Comparison of ENCODE assay signal across 9 cellular contexts in the genomic region with DNA sequence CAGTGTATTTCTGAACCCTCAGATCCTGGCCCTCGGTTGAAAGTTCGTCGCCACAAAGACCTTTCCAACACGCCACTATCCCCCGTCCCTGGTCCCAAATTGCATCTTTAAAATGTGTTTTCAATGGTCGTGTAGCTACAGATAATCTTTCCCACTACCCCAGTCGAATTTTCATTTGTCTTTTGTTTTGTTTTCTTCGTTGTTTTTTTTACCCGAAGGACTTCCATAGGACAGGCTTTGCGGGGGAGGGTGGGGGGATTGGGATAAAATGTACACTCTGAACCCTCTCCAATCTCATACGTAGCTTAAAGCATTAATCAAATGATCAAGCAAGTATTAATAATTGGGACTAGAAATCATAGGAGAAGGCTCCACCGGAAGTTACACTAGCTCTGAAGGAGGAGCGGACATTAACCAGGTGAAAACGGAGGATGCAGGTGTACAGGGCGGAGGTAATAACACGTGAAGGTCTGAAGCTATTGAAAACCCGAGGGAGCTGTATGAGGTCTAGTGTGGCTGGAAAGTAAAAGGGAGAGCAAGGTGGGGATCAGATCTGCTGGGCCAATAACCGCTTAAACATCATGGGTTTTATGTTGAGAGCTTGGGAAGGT. TPM values are rescaled to one million over a fixed set of nuclear protein-coding genes. Genes with fewer than 3 reads are reported as not detected.
DNase-seq lines count a peak whose midpoint lies in the region; ATAC-seq, FAIRE-seq and TF ChIP-seq lines count a peak whose summit lies in the region.
"Had no signal": no experiment of that assay in that cellular context is flagged by ENCODE, and none has a peak within 500 bp of the region (broad histone marks: within the 10 kb centered on the region; RNA-seq: fewer than 3 reads in every experiment).

No MANE protein-coding gene starts in this region.

- H3K4me2 ChIP-seq in GM23248 (ENCODE audit: unreplicated experiment) = peak overlapping the region; percentile 79
- H3K4me2 ChIP-seq in endothelial cell of umbilical vein (ENCODE audit: insufficient read depth, low read length) = peak overlapping the region; percentile 92

- DNase-seq in GM23248 = no peak
- no peak for DNase-seq in NT2/D1 (ENCODE audit: low read depth, low spot score)
- DNase-seq in endothelial cell of umbilical vein (ENCODE audit: low read depth, low spot score) = no peak
- DNase-seq in pons (ENCODE audit: low spot score) = peak; percentile 26
- no peak for DNase-seq in chondrocyte (ENCODE audit: low spot score)
- no peak for DNase-seq in activated gamma-delta T cell (lab: John Stamatoyannopoulos, UW)

- H3K4me1 Mint-ChIP-seq in chondrocyte (ENCODE audit: low read depth) = peaks cover 23% of the 10 kb centered on the region

- TF ChIP-seq POLR2A in endothelial cell of umbilical vein (IDR thresholded peaks at IDR 0.05; ENCODE audit: low read depth, low read length) = no peak

- no peak for TF ChIP-seq CTCF in endothelial cell of umbilical vein (IDR thresholded peaks at IDR 0.05; ENCODE audit: extremely low read depth in 1 of 2, insufficient read depth in 1 of 2, low read depth in 1 of 2, low read length in 2 of 2)
- no peak for TF ChIP-seq CTCF in chondrocyte (IDR thresholded peaks at IDR 0.05)

- no peaks in the 10 kb centered on the region for H3K9me3 ChIP-seq in GM23248 (ENCODE audit: low read depth)
- no peaks in the 10 kb centered on the region for H3K9me3 ChIP-seq in NT2/D1 (ENCODE audit: insufficient read depth, low read length)
- H3K9me3 ChIP-seq in endothelial cell of umbilical vein (replicated peaks; ENCODE audit: control insufficient read depth, insufficient read depth, low read length) = no peaks in the 10 kb centered on the region

- intact Hi-C loops in endothelial cell of umbilical vein (cut with micrococcal nuclease) = loop anchor here (1.0 kb wide), 3 partner anchors 32 to 271 kb away; a partner anchor contains a TSS

- no peaks in the 10 kb centered on the region for H3K9me1 ChIP-seq in endothelial cell of umbilical vein (replicated peaks; ENCODE audit: control insufficient read depth, extremely low read depth, insufficient read depth, low read length)

- peaks cover 39% of the 10 kb centered on the region for H3K79me2 ChIP-seq in ACC112 (ENCODE audit: control insufficient read depth, insufficient read depth, low read length, unreplicated experiment)
- H3K79me2 ChIP-seq in GM23248 (ENCODE audit: insufficient read depth) = peaks cover 40% of the 10 kb centered on the region
- peaks cover 26% of the 10 kb centered on the region for H3K79me2 ChIP-seq in endothelial cell of umbilical vein (ENCODE audit: control insufficient read depth, insufficient read depth, low read length)

- 13% methylated on average over 18 of the region's 18 CpGs for WGBS in GM23248 (ENCODE audit: low coverage in 1 of 2, low lambda C conversion rate in 2 of 2, missing lambda C conversion rate in 2 of 2), 2 experiments

- no peak for ATAC-seq in GM19463 (IDR thresholded peaks at IDR 0.05; ENCODE audit: unreplicated experiment)

- H3K27ac ChIP-seq in ACC112 (ENCODE audit: low read depth, low read length) (peak overlapping the region; percentile 97), GM23248 (peak overlapping the region; percentile 98), endothelial cell of umbilical vein (ENCODE audit: insufficient read depth, low read depth, low read length) (peak overlapping the region; percentile 99)

- BruUV-seq in endothelial cell of umbilical vein (replicated peaks; lab: Mats Ljungman, UMichigan) = no TSS peak

- no peaks in the 10 kb centered on the region for H4K20me1 ChIP-seq in GM23248 (ENCODE audit: insufficient read depth)
- H4K20me1 ChIP-seq in endothelial cell of umbilical vein (replicated peaks; ENCODE audit: control insufficient read depth, extremely low read depth, insufficient read depth, low read length) = no peaks in the 10 kb centered on the region

- peaks cover 8% of the 10 kb centered on the region; the same call in 1 of the 2 replicates for H3F3A ChIP-seq in GM23248 (ENCODE audit: insufficient read depth)

- no peak overlapping the region for H3K4me3 Mint-ChIP-seq in chondrocyte (ENCODE audit: unreplicated experiment)
- H3K4me3 Mint-ChIP-seq: stimulated activated naive CD8-positive, alpha-beta T cell treated with anti-CD3 and anti-CD28 coated beads, Interleukin-15, Interleukin-2, amounts not matched to agents 100 ng/mL and 50 ng/mL, for 24 hours had no signal

- H3K36me3 ChIP-seq in ACC112 (ENCODE audit: insufficient read depth, low read length) (peaks cover 17% of the 10 kb centered on the region), GM23248 (ENCODE audit: low read depth) (peaks cover 9% of the 10 kb centered on the region; the same call in 1 of the 2 replicates), NT2/D1 (ENCODE audit: insufficient read depth, insufficient read length, low read length) (peaks cover 30% of the 10 kb centered on the region), endothelial cell of umbilical vein (ENCODE audit: control insufficient read depth in 2 of 2, extremely low read depth in 1 of 2, insufficient read depth in 2 of 2, low read length in 2 of 2) (no peaks in the 10 kb centered on the region)

- no peaks in the 10 kb centered on the region for H3K27me3 ChIP-seq in ACC112 (ENCODE audit: insufficient read depth, low read length)
- H3K27me3 ChIP-seq in GM23248 (replicated peaks; ENCODE audit: insufficient read depth) = no peaks in the 10 kb centered on the region
- no peaks in the 10 kb centered on the region for H3K27me3 ChIP-seq in NT2/D1 (ENCODE audit: insufficient read depth, insufficient read length)
- H3K27me3 ChIP-seq in endothelial cell of umbilical vein (ENCODE audit: control insufficient read depth in 2 of 2, insufficient read depth in 2 of 2, low read length in 2 of 2) = no peaks in the 10 kb centered on the region

- FAIRE-seq in endothelial cell of umbilical vein (lab: Jason Lieb, UNC) = no peak

- H3K9ac ChIP-seq in GM23248 = peak overlapping the region; percentile 97
- peak overlapping the region; percentile 91 for H3K9ac ChIP-seq in NT2/D1 (ENCODE audit: insufficient read length, low read depth)
- peak overlapping the region; percentile 99 for H3K9ac ChIP-seq in endothelial cell of umbilical vein (replicated peaks; ENCODE audit: extremely low read depth, insufficient read depth, low read length)

- no peaks in the 10 kb centered on the region for H3K9me3 Mint-ChIP-seq in chondrocyte (ENCODE audit: low read depth)
- H3K9me3 Mint-ChIP-seq: stimulated activated naive CD8-positive, alpha-beta T cell treated with anti-CD3 and anti-CD28 coated beads, Interleukin-15, Interleukin-2, amounts not matched to agents 100 ng/mL and 50 ng/mL, for 24 hours had no signal

- H3K36me3 Mint-ChIP-seq in chondrocyte (ENCODE audit: low read depth) = peaks cover 7% of the 10 kb centered on the region

- no peaks in the 10 kb centered on the region for H3K9me2 ChIP-seq in GM23248 (ENCODE audit: insufficient read depth)

- dilution Hi-C loops in endothelial cell of umbilical vein (cut with MboI; ENCODE audit: extremely low pct_ligation_motif_present, low sequenced_read_pairs) = no loop called here

- H3K4me1 ChIP-seq in ACC112 (ENCODE audit: control insufficient read depth, insufficient read depth, low read length, unreplicated experiment) (peaks cover 15% of the 10 kb centered on the region), GM23248 (ENCODE audit: insufficient read depth) (peaks cover 16% of the 10 kb centered on the region), NT2/D1 (ENCODE audit: insufficient read depth, insufficient read length) (no peaks in the 10 kb centered on the region), endothelial cell of umbilical vein (ENCODE audit: control insufficient read depth, extremely low read depth, insufficient read depth, low read length) (peaks cover 16% of the 10 kb centered on the region)

- in situ Hi-C loops in GM23248 (cut with MboI) = no loop called here

- H2AFZ ChIP-seq in ACC112 (ENCODE audit: low read length, unreplicated experiment) = peak overlapping the region; percentile 98
- H2AFZ ChIP-seq in GM23248 = peak overlapping the region; percentile 95
- peak overlapping the region; percentile 85 for H2AFZ ChIP-seq in endothelial cell of umbilical vein (ENCODE audit: low read depth, low read length)

- H3K27ac Mint-ChIP-seq in chondrocyte (ENCODE audit: unreplicated experiment) = no peak overlapping the region
- H3K27ac Mint-ChIP-seq: stimulated activated naive CD8-positive, alpha-beta T cell treated with anti-CD3 and anti-CD28 coated beads, Interleukin-15, Interleukin-2, amounts not matched to agents 100 ng/mL and 50 ng/mL, for 24 hours had no signal

- POLR2A ChIA-PET in endothelial cell of umbilical vein (lab: Charles Lee) = interaction anchor here (0.7 to 1.7 kb wide), 2 partner anchors 24 to 33 kb away, joined by 3 to 9 read pairs; a partner anchor contains a TSS

- CTCF ChIA-PET in endothelial cell of umbilical vein (lab: Charles Lee) = interaction anchor here (1.3 to 2.3 kb wide), 2 partner anchors 34 to 271 kb away, joined by 3 to 15 read pairs; no protein-coding TSS in a partner anchor

- peak overlapping the region; percentile 98 for H3K4me3 ChIP-seq in ACC112 (ENCODE audit: low read depth, low read length)
- peak overlapping the region; percentile 96 for H3K4me3 ChIP-seq in GM23248
- peak overlapping the region; percentile 95 for H3K4me3 ChIP-seq in NT2/D1 (ENCODE audit: insufficient read length, low read depth)
- H3K4me3 ChIP-seq in endothelial cell of umbilical vein (replicated peaks in 1 of 3; ENCODE audit: insufficient read depth in 1 of 3, low read depth in 1 of 3, low read length in 3 of 3) = peak overlapping the region; percentile 40 to 67 (median 47)

- no peaks in the 10 kb centered on the region for H3K27me3 Mint-ChIP-seq in chondrocyte (ENCODE audit: low read depth)
- H3K27me3 Mint-ChIP-seq: stimulated activated naive CD8-positive, alpha-beta T cell treated with anti-CD3 and anti-CD28 coated beads, Interleukin-15, Interleukin-2, amounts not matched to agents 100 ng/mL and 50 ng/mL, for 24 hours had no signal

TF ChIP-seq in endothelial cell of umbilical vein, 7 proteins besides CTCF, POLR2A, EP300 and RAD21 (continues in another document):
- no peak for TF ChIP-seq EZH2 (IDR thresholded peaks at IDR 0.05; ENCODE audit: borderline replicate concordance, low read depth, low read length, severe bottlenecking)
- no peak for TF ChIP-seq FOS (IDR thresholded peaks at IDR 0.05; ENCODE audit: borderline replicate concordance, insufficient read depth, low read length)

RNA-seq across cellular contexts. Expression of a gene that starts 32.8 kb away (rescaled TPM):
- 9.6 and 17.0 TPM in 2 replicates for total RNA-seq in GM23248 (2014; rRNA removed; shearing (Covaris generic))
- polyA plus RNA-seq in GM23248 (2016; fragmentation: Nextera tagmentation; extraction: Ambion mirVana) = 10.0 and 10.1 TPM in 2 replicates
- 38.6 and 43.4 TPM in 2 replicates for total RNA-seq in endothelial cell of umbilical vein
- 6.7 and 8.8 TPM in 2 replicates for polyA plus RNA-seq in endothelial cell of umbilical vein
- 16.6 and 17.7 TPM in 2 replicates for polyA plus RNA-seq in endothelial cell of umbilical vein (2011; cell fraction: cytosol; rRNA removed)
- polyA plus RNA-seq in endothelial cell of umbilical vein (2011; cell fraction: nucleus; rRNA removed) = 27.1 and 36.3 TPM in 2 replicates
- polyA plus RNA-seq in endothelial cell of umbilical vein (2012) = 20.3 and 28.0 TPM in 2 replicates
- 26.9 and 29.1 TPM in 2 replicates for polyA minus RNA-seq in endothelial cell of umbilical vein
- 11.9 TPM for polyA minus RNA-seq in endothelial cell of umbilical vein (2011; cell fraction: cytosol; rRNA and poly(A)+ RNA removed)
- polyA minus RNA-seq in endothelial cell of umbilical vein (2011; cell fraction: nucleus; rRNA and poly(A)+ RNA removed) = 99.3 and 123 TPM in 2 replicates
- 23.1 to 40.3 TPM (median 23.8 TPM) in 3 replicates for total RNA-seq in chondrocyte

Comparison
In these comparisons a context has a peak if more than half of its experiments do, and no peak if none do; other contexts are left out.
1. H3K4me3 ChIP-seq: peak in every context shown above with its lines; median percentile 98 in ACC112; 96 in GM23248; 95 in NT2/D1; 47 in endothelial cell of umbilical vein.